9 cellular contexts compared by ENCODE assay signal in the genomic region with DNA sequence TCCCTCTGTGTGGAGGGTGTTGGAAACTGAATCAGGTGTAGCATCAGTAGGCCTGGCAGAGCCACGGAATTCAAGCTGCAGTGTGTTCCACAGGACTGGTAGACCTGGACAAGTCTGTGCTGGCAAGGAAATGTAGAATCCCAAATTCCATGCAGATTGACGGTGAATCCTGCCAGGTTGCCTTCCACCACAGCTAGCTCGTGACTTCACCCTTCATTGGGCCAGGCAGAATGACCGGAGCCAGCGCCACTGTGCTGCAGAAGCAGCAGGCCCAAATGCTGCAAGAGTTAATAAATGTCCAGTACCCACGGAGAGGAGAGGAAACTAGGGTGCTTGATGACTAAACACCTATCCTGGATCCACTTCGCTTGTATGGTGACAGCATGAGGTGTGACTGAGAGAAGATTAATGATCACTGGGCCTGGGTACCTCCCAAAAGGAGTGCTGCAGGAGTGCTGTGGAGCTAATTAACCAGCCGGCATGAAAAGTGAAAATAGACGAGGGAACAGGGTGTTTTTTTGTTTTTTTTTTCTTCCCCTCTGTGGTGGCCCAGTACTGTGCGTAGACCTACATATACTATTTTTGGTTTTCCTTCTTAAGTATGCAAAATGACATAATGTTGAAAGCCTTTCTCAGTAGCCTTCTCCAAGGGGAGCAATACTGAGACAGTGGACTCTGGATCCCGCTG.
DNase-seq lines count a peak whose midpoint lies in the region; ATAC-seq, FAIRE-seq and TF ChIP-seq lines count a peak whose summit lies in the region.
"Had no signal": no experiment of that assay in that cellular context is flagged by ENCODE, and none has a peak within 500 bp of the region (broad histone marks: within the 10 kb centered on the region; RNA-seq: fewer than 3 reads in every experiment).

No MANE protein-coding gene starts in this region.

- peaks cover 3% of the 10 kb centered on the region for H3K36me3 ChIP-seq in bronchial epithelial cell (ENCODE audit: control insufficient read depth, insufficient read depth, low read length)
- no peaks in the 10 kb centered on the region for H3K36me3 ChIP-seq in effector memory CD4-positive, alpha-beta T cell (ENCODE audit: control insufficient read depth, insufficient read depth, low read length)

- H3K9me3 ChIP-seq in effector memory CD4-positive, alpha-beta T cell (ENCODE audit: control insufficient read depth, low read length): no peaks in the 10 kb centered on the region

- TF ChIP-seq CTCF in bronchial epithelial cell (IDR thresholded peaks at IDR 0.05; ENCODE audit: insufficient read depth, low read length, severe bottlenecking): no peak

- H3K36me3 Mint-ChIP-seq in naive thymus-derived CD8-positive, alpha-beta T cell: peaks cover 0 to under 1% (median under 1%) of the 10 kb centered on the region in 3 donors

- H3K4me3 ChIP-seq in bronchial epithelial cell (ENCODE audit: low read depth, low read length): no peak overlapping the region
- no peak overlapping the region for H3K4me3 ChIP-seq in effector memory CD4-positive, alpha-beta T cell (ENCODE audit: insufficient read depth, low read depth, low read length, poor library complexity, severe bottlenecking)

- ATAC-seq in HG03354 (IDR thresholded peaks at IDR 0.05; ENCODE audit: poor library complexity, severe bottlenecking, unreplicated experiment): peak; percentile 61
- ATAC-seq in naive thymus-derived CD8-positive, alpha-beta T cell: no peak

- H3K4me1 Mint-ChIP-seq in naive thymus-derived CD8-positive, alpha-beta T cell: peaks cover 39 to 75% (median 59%) of the 10 kb centered on the region in 4 donors

- no peaks in the 10 kb centered on the region for H3K27me3 Mint-ChIP-seq in naive thymus-derived CD8-positive, alpha-beta T cell

- DNase-seq in NCI-H2171 treated with DMSO at 0.1 percent for 48 hours (lab: John Stamatoyannopoulos, UW): peak; percentile 19
- DNase-seq in NCI-H2171 (lab: John Stamatoyannopoulos, UW): no peak
- peak; percentile 81 for DNase-seq in bronchial epithelial cell (ENCODE audit: low read depth)
- DNase-seq in naive thymus-derived CD8-positive, alpha-beta T cell: peak in 1 of 10 donors; percentile 15
- no peak for DNase-seq in globus pallidus (ENCODE audit: low spot score)
- DNase-seq in NCI-H82 treated with DMSO at 0.1 percent for 48 hours (lab: John Stamatoyannopoulos, UW; ENCODE audit: unreplicated experiment): no peak
- DNase-seq in effector memory CD4-positive, alpha-beta T cell: no peak

- H3K27me3 ChIP-seq in bronchial epithelial cell (ENCODE audit: control insufficient read depth, insufficient read depth, low read length): no peaks in the 10 kb centered on the region
- no peaks in the 10 kb centered on the region for H3K27me3 ChIP-seq in effector memory CD4-positive, alpha-beta T cell (replicated peaks; ENCODE audit: control insufficient read depth, insufficient read depth, low read length, poor library complexity, severe bottlenecking)

- H3K4me1 ChIP-seq in effector memory CD4-positive, alpha-beta T cell (ENCODE audit: control insufficient read depth, insufficient read depth, low read length, poor library complexity, severe bottlenecking): peaks cover 11% of the 10 kb centered on the region

- H3K27ac Mint-ChIP-seq in naive thymus-derived CD8-positive, alpha-beta T cell: peak overlapping the region; percentile 50 to 90 (median 74)

- peak overlapping the region in 9 of 10 donors; percentile 26 to 73 (median 58) for H3K4me3 Mint-ChIP-seq in naive thymus-derived CD8-positive, alpha-beta T cell

- FAIRE-seq in bronchial epithelial cell (lab: Jason Lieb, UNC): peak; percentile 64
- FAIRE-seq: TTC549 had no signal

- POLR2A ChIA-PET in naive thymus-derived CD8-positive, alpha-beta T cell (lab: Charles Lee): interaction anchor here (1.0 to 2.3 kb wide), 2 partner anchors 20 to 622 kb away, joined by 3 to 9 read pairs; partner anchors contain the start of gene MARCHF7

- peaks cover 0 to 8% (median under 1%) of the 10 kb centered on the region in 9 donors for H3K9me3 Mint-ChIP-seq in naive thymus-derived CD8-positive, alpha-beta T cell

- H3K27ac ChIP-seq in effector memory CD4-positive, alpha-beta T cell (ENCODE audit: insufficient read depth, low read length, poor library complexity, severe bottlenecking): no peak overlapping the region

Comparison
In these comparisons a context has a peak if more than half of its experiments do, and no peak if none do; other contexts are left out.
1. DNase-seq: peak in NCI-H2171 treated with DMSO at 0.1 percent for 48 hours (single experiment) and bronchial epithelial cell (single experiment); none in NCI-H2171 (single experiment), globus pallidus (single experiment), NCI-H82 treated with DMSO at 0.1 percent for 48 hours (single experiment) and effector memory CD4-positive, alpha-beta T cell (0 of 3).